Comparison of ENCODE assay signal across 8 cellular contexts in the genomic region with DNA sequence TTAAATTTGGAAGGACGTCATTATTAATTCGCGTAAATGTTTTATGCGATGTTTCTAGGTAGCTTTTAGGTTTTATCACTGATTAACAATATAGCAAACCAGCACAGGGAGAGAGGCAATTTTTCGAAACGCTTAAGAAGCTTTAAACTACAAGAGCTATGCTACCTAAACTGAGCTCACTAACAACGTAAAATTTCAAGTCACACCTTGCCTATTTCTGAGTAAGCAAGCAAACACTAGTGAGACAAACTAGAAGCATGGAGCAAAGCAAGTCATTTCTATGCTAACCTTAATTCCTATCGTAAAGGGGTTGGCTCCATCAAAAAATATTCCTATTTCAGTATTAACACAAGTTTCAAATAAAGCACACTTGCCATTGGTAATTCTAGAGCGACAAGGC. TPM values are rescaled to one million over a fixed set of nuclear protein-coding genes. Genes with fewer than 3 reads are reported as not detected.
DNase-seq lines count a peak whose midpoint lies in the region; ATAC-seq, FAIRE-seq and TF ChIP-seq lines count a peak whose summit lies in the region.

No MANE protein-coding gene starts in this region.

- no peaks in the 10 kb centered on the region for H3K9me3 ChIP-seq in HUES64 (ENCODE audit: insufficient read depth, low read depth, low read length)
- no peaks in the 10 kb centered on the region for H3K9me3 ChIP-seq in muscle layer of colon (ENCODE audit: low read length)

- H3K27me3 ChIP-seq in HUES64 (ENCODE audit: insufficient read depth, low read length), result peaks cover 27% of the 10 kb centered on the region
- H3K27me3 ChIP-seq in bronchial epithelial cell (ENCODE audit: control insufficient read depth, insufficient read depth, low read length), result no peaks in the 10 kb centered on the region
- H3K27me3 ChIP-seq in muscle layer of colon (ENCODE audit: control insufficient read depth in 1 of 2, insufficient read depth in 2 of 2, low read length in 2 of 2), result no peaks in the 10 kb centered on the region

- TF ChIP-seq CTCF in AG04449 (IDR thresholded peaks at IDR 0.05; ENCODE audit: insufficient read depth, low read length, missing control alignments) (no peak), bronchial epithelial cell (IDR thresholded peaks at IDR 0.05; ENCODE audit: insufficient read depth, low read length, severe bottlenecking) (no peak)

- no peak overlapping the region for H3K9ac ChIP-seq in HUES64 (ENCODE audit: low read depth, low read length)
- H3K9ac ChIP-seq in muscle layer of colon (ENCODE audit: low read length), result peak overlapping the region; percentile 74

- CTCF ChIA-PET in AG04449 (lab: Yijun Ruan, JAX), result interaction anchor here (1.2 to 1.6 kb wide), 2 partner anchors 274 to 276 kb away, joined by 3 read pairs; a partner anchor contains a TSS

- H3K27ac ChIP-seq in HUES64 (ENCODE audit: low read depth, low read length) (no peak overlapping the region), muscle layer of colon (ENCODE audit: low read depth, low read length) (peak overlapping the region; percentile 79)

- peak overlapping the region; percentile 75 for H3K4me3 ChIP-seq in AG04449 (ENCODE audit: low read depth, low read length)
- H3K4me3 ChIP-seq in HUES64 (ENCODE audit: low read length), result peak overlapping the region; percentile 91
- peak overlapping the region; percentile 85 for H3K4me3 ChIP-seq in bronchial epithelial cell (ENCODE audit: low read depth, low read length)
- H3K4me3 ChIP-seq in muscle layer of colon (ENCODE audit: low read depth in 1 of 2, low read length in 2 of 2), result peak overlapping the region in 1 of 2 donors; percentile 77

- FAIRE-seq in bronchial epithelial cell (lab: Jason Lieb, UNC), result no peak

- POLR2A ChIA-PET in AG04449 (lab: Yijun Ruan, JAX), result interaction anchor here (0.8 kb wide), 1 partner anchor 275 kb away, joined by 4 read pairs; a partner anchor contains a TSS

- H3K4me1 ChIP-seq in HUES64 (ENCODE audit: insufficient read depth, low read length) (peaks cover 13% of the 10 kb centered on the region; the same call in 1 of the 2 replicates), muscle layer of colon (ENCODE audit: insufficient read depth, low read length) (peaks cover 11% of the 10 kb centered on the region)

- H3K36me3 ChIP-seq in HUES64 (ENCODE audit: insufficient read depth, low read length) (no peaks in the 10 kb centered on the region), bronchial epithelial cell (ENCODE audit: control insufficient read depth, insufficient read depth, low read length) (no peaks in the 10 kb centered on the region), muscle layer of colon (ENCODE audit: insufficient read depth, low read length) (no peaks in the 10 kb centered on the region)

- ATAC-seq in HG02763 (IDR thresholded peaks at IDR 0.05; ENCODE audit: unreplicated experiment) (no peak), GM19467 (IDR thresholded peaks at IDR 0.05; ENCODE audit: unreplicated experiment) (no peak)

- 77% methylated on average over 9 of the region's 9 CpGs for WGBS in HUES64

- DNase-seq in AG04449 (ENCODE audit: low read depth, low spot score), result no peak
- peak; percentile 64 for DNase-seq in bronchial epithelial cell (ENCODE audit: low read depth)
- DNase-seq in NOMO-1 treated with DMSO at 0.1 percent for 48 hours (lab: John Stamatoyannopoulos, UW; ENCODE audit: unreplicated experiment), result no peak
- no peak for DNase-seq in putamen (ENCODE audit: low spot score)

RNA-seq across cellular contexts. Expression of a gene that starts 1.2 kb away (rescaled TPM):
- 7.5 TPM for polyA plus RNA-seq in HUES64 (2013, experiment 1 of 2)
- 8.0 TPM for polyA plus RNA-seq in HUES64 (2013, experiment 2 of 2)
- total RNA-seq in bronchial epithelial cell, result 26.3 and 32.4 TPM in 2 replicates
